In genomic region chr3:15060029-15060428, GRCh38 we compare ENCODE assay signal across 22 cellular contexts. TPM values are rescaled to one million over a fixed set of nuclear protein-coding genes. Genes with fewer than 3 reads are reported as not detected.
DNase-seq lines count a peak whose midpoint lies in the region; ATAC-seq and TF ChIP-seq lines count a peak whose summit lies in the region.
"Had no signal": no experiment of that assay in that cellular context is flagged by ENCODE, and none has a peak within 500 bp of the region (broad histone marks: within the 10 kb centered on the region; RNA-seq: fewer than 3 reads in every experiment).

No MANE protein-coding gene starts in this region.

- DNase-seq in activated naive CD8-positive, alpha-beta T cell treated with anti-CD3 and anti-CD28 coated beads, Interleukin-2, amount 10 ng/mL, durations not matched to agents 7 days and 5 days: no peak
- DNase-seq in activated naive CD8-positive, alpha-beta T cell treated with anti-CD3 and anti-CD28 coated beads, Interleukin-2, amount 50 U/mL, for 24 hours: no peak
- no peak for DNase-seq in activated T-helper 1 cell treated with anti-CD3 and anti-CD28 coated beads, Interleukin-12 subunit alpha, Interleukin-12 subunit beta, Interleukin-2, Interleukin-4 antibody, amounts not matched to agents 30 ng/mL and 10 ng/mL and 1 ng/mL, durations not matched to agents 14 hours and 24 hours and 36 hours (ENCODE audit: low spot score)
- DNase-seq in mesothelial cell of epicardium (ENCODE audit: low spot score in 2 of 2, unreplicated experiment in 2 of 2): no peak
- DNase-seq in COLO668 (lab: John Stamatoyannopoulos, UW; ENCODE audit: unreplicated experiment): no peak
- DNase-seq in stimulated activated CD4-positive, alpha-beta T cell treated with anti-CD3 and anti-CD28 coated beads, Interleukin-12 subunit alpha, Interleukin-12 subunit beta, amount 100 ng/mL, for 4 hours: no peak
- no peak for DNase-seq in NCI-H2171 (lab: John Stamatoyannopoulos, UW)
- DNase-seq: BE2C; COR-L47; DMS 273 treated with DMSO at 0.1 percent for 48 hours; DMS79 treated with DMSO at 0.1 percent for 48 hours; KG1; NCI-H1092; NCI-H1436 treated with DMSO at 0.1 percent for 48 hours; NCI-H2029; NCI-H226; NCI-H510A treated with DMSO at 0.1 percent for 48 hours; NCI-H748 treated with DMSO at 0.1 percent for 48 hours; NK-92 treated with Interleukin-12 subunit alpha and Interleukin-12 subunit beta, amount 100 ng/mL, for 24 hours; SIG-M5; SK-N-SH had no signal

- no peaks in the 10 kb centered on the region for H3K27me3 Mint-ChIP-seq in activated naive CD8-positive, alpha-beta T cell treated with anti-CD3 and anti-CD28 coated beads, Interleukin-2, amount 10 ng/mL, durations not matched to agents 7 days and 5 days
- H3K27me3 Mint-ChIP-seq in activated naive CD8-positive, alpha-beta T cell treated with anti-CD3 and anti-CD28 coated beads, Interleukin-2, amount 50 U/mL, for 24 hours: no peaks in the 10 kb centered on the region
- no peaks in the 10 kb centered on the region for H3K27me3 Mint-ChIP-seq in activated T-helper 1 cell treated with anti-CD3 and anti-CD28 coated beads, Interleukin-12 subunit alpha, Interleukin-12 subunit beta, Interleukin-2, Interleukin-4 antibody, amounts not matched to agents 30 ng/mL and 10 ng/mL and 1 ng/mL, durations not matched to agents 14 hours and 24 hours and 36 hours (ENCODE audit: insufficient read depth)
- no peaks in the 10 kb centered on the region for H3K27me3 Mint-ChIP-seq in mesothelial cell of epicardium (ENCODE audit: low read depth)

- H3K36me3 Mint-ChIP-seq in activated naive CD8-positive, alpha-beta T cell treated with anti-CD3 and anti-CD28 coated beads, Interleukin-2, amount 10 ng/mL, durations not matched to agents 7 days and 5 days: peaks cover 25% of the 10 kb centered on the region
- H3K36me3 Mint-ChIP-seq in activated naive CD8-positive, alpha-beta T cell treated with anti-CD3 and anti-CD28 coated beads, Interleukin-2, amount 50 U/mL, for 24 hours (ENCODE audit: low read depth): peaks cover 49% of the 10 kb centered on the region
- peaks cover 36% of the 10 kb centered on the region for H3K36me3 Mint-ChIP-seq in activated T-helper 1 cell treated with anti-CD3 and anti-CD28 coated beads, Interleukin-12 subunit alpha, Interleukin-12 subunit beta, Interleukin-2, Interleukin-4 antibody, amounts not matched to agents 30 ng/mL and 10 ng/mL and 1 ng/mL, durations not matched to agents 14 hours and 24 hours and 36 hours (ENCODE audit: low read depth)
- H3K36me3 Mint-ChIP-seq in mesothelial cell of epicardium: peaks cover 24% of the 10 kb centered on the region

- no peaks in the 10 kb centered on the region for H3K9me3 Mint-ChIP-seq in activated naive CD8-positive, alpha-beta T cell treated with anti-CD3 and anti-CD28 coated beads, Interleukin-2, amount 10 ng/mL, durations not matched to agents 7 days and 5 days
- peaks cover 4% of the 10 kb centered on the region for H3K9me3 Mint-ChIP-seq in activated naive CD8-positive, alpha-beta T cell treated with anti-CD3 and anti-CD28 coated beads, Interleukin-2, amount 50 U/mL, for 24 hours
- H3K9me3 Mint-ChIP-seq in activated T-helper 1 cell treated with anti-CD3 and anti-CD28 coated beads, Interleukin-12 subunit alpha, Interleukin-12 subunit beta, Interleukin-2, Interleukin-4 antibody, amounts not matched to agents 30 ng/mL and 10 ng/mL and 1 ng/mL, durations not matched to agents 14 hours and 24 hours and 36 hours: no peaks in the 10 kb centered on the region
- no peaks in the 10 kb centered on the region for H3K9me3 Mint-ChIP-seq in mesothelial cell of epicardium

- peak overlapping the region; percentile 18 for H3K27ac Mint-ChIP-seq in activated naive CD8-positive, alpha-beta T cell treated with anti-CD3 and anti-CD28 coated beads, Interleukin-2, amount 10 ng/mL, durations not matched to agents 7 days and 5 days
- no peak overlapping the region for H3K27ac Mint-ChIP-seq in activated naive CD8-positive, alpha-beta T cell treated with anti-CD3 and anti-CD28 coated beads, Interleukin-2, amount 50 U/mL, for 24 hours
- H3K27ac Mint-ChIP-seq in activated T-helper 1 cell treated with anti-CD3 and anti-CD28 coated beads, Interleukin-12 subunit alpha, Interleukin-12 subunit beta, Interleukin-2, Interleukin-4 antibody, amounts not matched to agents 30 ng/mL and 10 ng/mL and 1 ng/mL, durations not matched to agents 14 hours and 24 hours and 36 hours: peak overlapping the region; percentile 43
- H3K27ac Mint-ChIP-seq in mesothelial cell of epicardium: peak overlapping the region; percentile 61

- H3K4me3 Mint-ChIP-seq in activated naive CD8-positive, alpha-beta T cell treated with anti-CD3 and anti-CD28 coated beads, Interleukin-2, amount 10 ng/mL, durations not matched to agents 7 days and 5 days: no peak overlapping the region
- no peak overlapping the region for H3K4me3 Mint-ChIP-seq in activated naive CD8-positive, alpha-beta T cell treated with anti-CD3 and anti-CD28 coated beads, Interleukin-2, amount 50 U/mL, for 24 hours
- H3K4me3 Mint-ChIP-seq in activated T-helper 1 cell treated with anti-CD3 and anti-CD28 coated beads, Interleukin-12 subunit alpha, Interleukin-12 subunit beta, Interleukin-2, Interleukin-4 antibody, amounts not matched to agents 30 ng/mL and 10 ng/mL and 1 ng/mL, durations not matched to agents 14 hours and 24 hours and 36 hours: no peak overlapping the region
- H3K4me3 Mint-ChIP-seq in mesothelial cell of epicardium: no peak overlapping the region

- POLR2A ChIA-PET in activated naive CD8-positive, alpha-beta T cell treated with anti-CD3 and anti-CD28 coated beads, Interleukin-2, amount 10 ng/mL, durations not matched to agents 7 days and 5 days (lab: Charles Lee): no interaction called here

- no peak for TF ChIP-seq CTCF in mesothelial cell of epicardium (IDR thresholded peaks at IDR 0.05; ENCODE audit: unreplicated experiment)

- intact Hi-C loops in activated T-helper 1 cell treated with anti-CD3 and anti-CD28 coated beads, Interleukin-12 subunit alpha, Interleukin-12 subunit beta, Interleukin-2, Interleukin-4 antibody, amounts not matched to agents 30 ng/mL and 10 ng/mL and 1 ng/mL, durations not matched to agents 14 hours and 24 hours and 36 hours (cut with micrococcal nuclease): no loop called here

- H3K4me1 Mint-ChIP-seq in activated naive CD8-positive, alpha-beta T cell treated with anti-CD3 and anti-CD28 coated beads, Interleukin-2, amount 10 ng/mL, durations not matched to agents 7 days and 5 days: peaks cover 27% of the 10 kb centered on the region
- peaks cover 40% of the 10 kb centered on the region for H3K4me1 Mint-ChIP-seq in activated naive CD8-positive, alpha-beta T cell treated with anti-CD3 and anti-CD28 coated beads, Interleukin-2, amount 50 U/mL, for 24 hours
- peaks cover 30% of the 10 kb centered on the region for H3K4me1 Mint-ChIP-seq in activated T-helper 1 cell treated with anti-CD3 and anti-CD28 coated beads, Interleukin-12 subunit alpha, Interleukin-12 subunit beta, Interleukin-2, Interleukin-4 antibody, amounts not matched to agents 30 ng/mL and 10 ng/mL and 1 ng/mL, durations not matched to agents 14 hours and 24 hours and 36 hours (ENCODE audit: low read depth)
- H3K4me1 Mint-ChIP-seq in mesothelial cell of epicardium: peaks cover 15% of the 10 kb centered on the region

- no peak for ATAC-seq in activated naive CD8-positive, alpha-beta T cell treated with anti-CD3 and anti-CD28 coated beads, Interleukin-2, amount 10 ng/mL, durations not matched to agents 7 days and 5 days (ENCODE audit: low read depth)
- ATAC-seq in activated naive CD8-positive, alpha-beta T cell treated with anti-CD3 and anti-CD28 coated beads, Interleukin-2, amount 50 U/mL, for 24 hours: no peak
- ATAC-seq: Panc1 had no signal

RNA-seq across cellular contexts. Expression of gene MRPS25, which starts 5.1 kb away (rescaled TPM):
- 10 to 100 TPM; 59.3 to 61.1 TPM for total RNA-seq in activated naive CD8-positive, alpha-beta T cell treated with anti-CD3 and anti-CD28 coated beads, Interleukin-2, amount 10 ng/mL, durations not matched to agents 7 days and 5 days
- 96.5 and 105 TPM in 2 replicates for total RNA-seq in activated T-helper 1 cell treated with anti-CD3 and anti-CD28 coated beads, Interleukin-12 subunit alpha, Interleukin-12 subunit beta, Interleukin-2, Interleukin-4 antibody, amounts not matched to agents 30 ng/mL and 10 ng/mL and 1 ng/mL, durations not matched to agents 14 hours and 24 hours and 36 hours
- 66.3 to 70.4 TPM (median 66.7 TPM) in 3 replicates for total RNA-seq in mesothelial cell of epicardium

RNA-seq across cellular contexts. Expression of gene RBSN, which starts 38.9 kb away (rescaled TPM):
- 10 to 100 TPM; 21.3 to 21.8 TPM for total RNA-seq in activated naive CD8-positive, alpha-beta T cell treated with anti-CD3 and anti-CD28 coated beads, Interleukin-2, amount 10 ng/mL, durations not matched to agents 7 days and 5 days
- 11.7 and 12.5 TPM in 2 replicates for total RNA-seq in activated T-helper 1 cell treated with anti-CD3 and anti-CD28 coated beads, Interleukin-12 subunit alpha, Interleukin-12 subunit beta, Interleukin-2, Interleukin-4 antibody, amounts not matched to agents 30 ng/mL and 10 ng/mL and 1 ng/mL, durations not matched to agents 14 hours and 24 hours and 36 hours
- 35.2 to 38.1 TPM (median 35.8 TPM) in 3 replicates for total RNA-seq in mesothelial cell of epicardium
